In the genomic region with DNA sequence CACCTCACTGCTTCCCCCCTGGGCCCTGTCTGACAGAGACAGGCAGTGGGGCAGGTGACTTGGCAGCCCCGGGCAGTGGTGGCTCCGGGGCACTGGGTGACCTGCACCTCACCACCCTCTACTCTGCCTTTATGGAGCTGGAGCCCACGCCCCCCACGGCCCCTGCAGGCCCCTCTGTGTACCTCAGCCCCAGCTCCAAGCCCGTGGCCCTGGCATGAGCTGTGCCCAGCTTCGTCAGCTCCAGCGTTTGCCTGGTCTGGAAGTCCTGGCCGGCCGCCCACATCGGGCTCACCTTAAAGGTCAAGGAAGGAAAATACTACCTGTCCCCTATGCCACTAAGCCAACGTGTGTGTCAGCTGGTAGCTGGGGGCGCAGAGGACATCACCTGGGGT, we compare ENCODE assay signal across 41 cellular contexts. TPM values are rescaled to one million over a fixed set of nuclear protein-coding genes. Genes with fewer than 3 reads are reported as not detected.
"Had no signal": no experiment of that assay in that cellular context is flagged by ENCODE, and none has a peak within 500 bp of the region (broad histone marks: within the 10 kb centered on the region; RNA-seq: fewer than 3 reads in every experiment).

No MANE protein-coding gene starts in this region.

- H3K27ac ChIP-seq: adrenal gland, body of pancreas, breast epithelium, PC-9, RWPE1 had no signal

- H3K4me3 ChIP-seq: adrenal gland, body of pancreas, breast epithelium, MG63, PC-9 had no signal

- H3K27me3 ChIP-seq: adrenal gland, body of pancreas, breast epithelium, MG63 had no signal

- DNase-seq: activated CD4-positive, alpha-beta T cell treated with anti-CD3 and anti-CD28 coated beads for 36 hours; activated CD4-positive, alpha-beta T cell treated with anti-CD3 and anti-CD28 coated beads, Interleukin-2, amount 10 ng/mL, durations not matched to agents 7 days and 5 days; activated CD4-positive, alpha-beta T cell treated with anti-CD3 and anti-CD28 coated beads, Interleukin-2, amount 50 U/mL, for 48 hours; activated effector memory CD4-positive, alpha-beta T cell treated with anti-CD3 and anti-CD28 coated beads, Interleukin-2, amount 50 U/mL, for 16 hours; activated naive CD4-positive, alpha-beta T cell; activated T-cell treated with anti-CD3 and anti-CD28 coated beads, Interleukin-2, amount 50 U/mL, for 1 hour; activated T-cell treated with anti-CD3 and anti-CD28 coated beads, Interleukin-2, amount 50 U/mL, for 72 hours; adrenal gland; cerebellar nuclear complex; Kasumi-1; KG1; MG63; NCI-H1048; NCI-H1105 treated with DMSO at 0.1 percent for 48 hours; NCI-H1436; NCI-H1694; NCI-H1930; NCI-H2081 treated with DMSO at 0.1 percent for 48 hours; NCI-H226; NCI-H446 treated with DMSO at 0.1 percent for 48 hours; NCI-H82; NK-92 treated with Interleukin-12 subunit alpha and Interleukin-12 subunit beta, amount 100 ng/mL, for 24 hours; PC-9; SIG-M5; T-cell; T1000 had no signal

- H3K9me3 ChIP-seq: adrenal gland, body of pancreas, breast epithelium, MG63 had no signal

- H3K4me1 Mint-ChIP-seq: activated CD4-positive, alpha-beta T cell treated with anti-CD3 and anti-CD28 coated beads for 36 hours; activated CD4-positive, alpha-beta T cell treated with anti-CD3 and anti-CD28 coated beads, Interleukin-2, amount 10 ng/mL, durations not matched to agents 7 days and 5 days; activated T-helper 17 cell treated with anti-CD3 and anti-CD28 coated beads, Interleukin-2, amount 50 U/mL, for 72 hours; T-cell; WTC11 had no signal

- H3K27ac Mint-ChIP-seq: activated CD4-positive, alpha-beta T cell treated with anti-CD3 and anti-CD28 coated beads for 36 hours; activated CD4-positive, alpha-beta T cell treated with anti-CD3 and anti-CD28 coated beads, Interleukin-2, amount 10 ng/mL, durations not matched to agents 7 days and 5 days; activated T-cell treated with anti-CD3 and anti-CD28 coated beads, Interleukin-2, amount 50 U/mL, for 72 hours; activated T-helper 17 cell treated with anti-CD3 and anti-CD28 coated beads, Interleukin-2, amount 50 U/mL, for 72 hours; T-cell; WTC11 had no signal

- ATAC-seq: activated CD4-positive, alpha-beta T cell treated with anti-CD3 and anti-CD28 coated beads for 36 hours; activated CD4-positive, CD25-positive, alpha-beta regulatory T cell treated with anti-CD3 and anti-CD28 coated beads, Interleukin-2, amount 50 U/mL, for 24 hours; activated naive CD4-positive, alpha-beta T cell treated with anti-CD3 and anti-CD28 coated beads, Interleukin-2, amount 50 U/mL, for 72 hours; activated T-cell treated with anti-CD3 and anti-CD28 coated beads, Interleukin-2, amount 50 U/mL, for 72 hours; activated T-helper 17 cell treated with anti-CD3 and anti-CD28 coated beads, Interleukin-2, amount 50 U/mL, for 72 hours; body of pancreas; Right ventricle myocardium inferior; SK-N-SH treated with all-trans-retinoic acid at 6 μM for 48 hours; T-cell; WTC11 had no signal

- H3K4me2 ChIP-seq: PC-9 had no signal

- H3K36me3 Mint-ChIP-seq: activated naive CD4-positive, alpha-beta T cell treated with anti-CD3 and anti-CD28 coated beads, Interleukin-2, amount 50 U/mL, for 72 hours; T-cell; WTC11 had no signal

- H3K4me1 ChIP-seq: adrenal gland, body of pancreas, breast epithelium had no signal

- FAIRE-seq: astrocyte, RCC 7860 had no signal

- H3K36me3 ChIP-seq: adrenal gland, breast epithelium, MG63 had no signal

- H3K27me3 Mint-ChIP-seq: activated CD4-positive, alpha-beta T cell treated with anti-CD3 and anti-CD28 coated beads for 36 hours; activated CD4-positive, alpha-beta T cell treated with anti-CD3 and anti-CD28 coated beads, Interleukin-2, amount 10 ng/mL, durations not matched to agents 7 days and 5 days; activated T-helper 17 cell treated with anti-CD3 and anti-CD28 coated beads, Interleukin-2, amount 50 U/mL, for 72 hours had no signal

- H3K4me3 Mint-ChIP-seq: activated CD4-positive, alpha-beta T cell treated with anti-CD3 and anti-CD28 coated beads for 36 hours; activated CD4-positive, alpha-beta T cell treated with anti-CD3 and anti-CD28 coated beads, Interleukin-2, amount 10 ng/mL, durations not matched to agents 7 days and 5 days; activated T-cell treated with anti-CD3 and anti-CD28 coated beads, Interleukin-2, amount 50 U/mL, for 72 hours; activated T-helper 17 cell treated with anti-CD3 and anti-CD28 coated beads, Interleukin-2, amount 50 U/mL, for 72 hours; T-cell; WTC11 had no signal

- H2AFZ ChIP-seq: PC-9 had no signal

- H3K9me3 Mint-ChIP-seq: activated CD4-positive, alpha-beta T cell treated with anti-CD3 and anti-CD28 coated beads, Interleukin-2, amount 10 ng/mL, durations not matched to agents 7 days and 5 days; activated naive CD4-positive, alpha-beta T cell treated with anti-CD3 and anti-CD28 coated beads, Interleukin-2, amount 50 U/mL, for 72 hours; activated T-cell treated with anti-CD3 and anti-CD28 coated beads, Interleukin-2, amount 50 U/mL, for 72 hours; activated T-helper 17 cell treated with anti-CD3 and anti-CD28 coated beads, Interleukin-2, amount 50 U/mL, for 72 hours; T-cell; WTC11 had no signal

RNA-seq across cellular contexts. Expression of gene FOXN1, which starts 31.1 kb away (rescaled TPM):
- total RNA-seq: activated CD4-positive, alpha-beta T cell treated with anti-CD3 and anti-CD28 coated beads for 36 hours; activated CD4-positive, alpha-beta T cell treated with anti-CD3 and anti-CD28 coated beads, Interleukin-2, amount 10 ng/mL, durations not matched to agents 7 days and 5 days; activated CD8-positive, alpha-beta memory T cell treated with anti-CD3 and anti-CD28 coated beads for 36 hours; activated naive CD4-positive, alpha-beta T cell treated with anti-CD3 and anti-CD28 coated beads, Interleukin-2, amount 50 U/mL, for 72 hours; activated T-cell treated with anti-CD3 and anti-CD28 coated beads, Interleukin-2, amount 50 U/mL, for 72 hours; activated T-helper 17 cell treated with anti-CD3 and anti-CD28 coated beads, Interleukin-2, amount 50 U/mL, for 72 hours; adrenal gland; astrocyte; cardiac septum; PC-9; Right ventricle myocardium inferior; SK-MEL-5; T-cell; T-helper 2 cell treated with Interferon-gamma antibody and Interleukin-4, amounts not matched to agents 100 ng/mL and 5 ng/mL, for 36 hours; WTC11 had no signal
- polyA plus RNA-seq: adrenal gland had no signal
